5 cellular contexts compared by ENCODE assay signal in genomic region chr3:115772951-115773350, GRCh38.
"Had no signal": no experiment of that assay in that cellular context is flagged by ENCODE, and none has a peak within 500 bp of the region (broad histone marks: within the 10 kb centered on the region; RNA-seq: fewer than 3 reads in every experiment).

No MANE protein-coding gene starts in this region.

- H3K4me3 ChIP-seq: K562 had no signal

- H3K27ac ChIP-seq: HL-60 had no signal

- DNase-seq: IMR-90, KBM-7, KG1 had no signal
